ENCODE assay signal across 9 cellular contexts in the genomic region with DNA sequence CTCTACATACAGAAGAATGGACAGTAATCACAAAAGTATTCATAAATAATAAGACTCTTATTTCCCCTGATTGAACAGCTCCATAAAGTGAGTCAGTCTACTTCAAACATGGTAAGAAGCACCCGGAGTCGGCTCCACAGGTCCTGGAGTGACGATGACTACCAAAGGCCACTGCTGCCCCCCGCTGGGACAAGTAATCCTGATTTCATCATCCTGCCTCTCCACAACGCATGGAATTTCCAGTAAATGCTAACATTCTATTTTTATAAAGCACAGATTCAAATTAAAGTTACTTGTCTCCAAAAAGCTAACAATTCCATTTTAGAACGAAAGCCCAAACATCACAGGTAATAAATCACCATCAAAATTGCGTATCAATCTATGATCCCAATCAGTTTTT. TPM values are rescaled to one million over a fixed set of nuclear protein-coding genes. Genes with fewer than 3 reads are reported as not detected.
DNase-seq lines count a peak whose midpoint lies in the region; ATAC-seq and TF ChIP-seq lines count a peak whose summit lies in the region.
"Had no signal": no experiment of that assay in that cellular context is flagged by ENCODE, and none has a peak within 500 bp of the region (broad histone marks: within the 10 kb centered on the region; RNA-seq: fewer than 3 reads in every experiment).

No MANE protein-coding gene starts in this region.

- no peak overlapping the region for H3K27ac Mint-ChIP-seq in CD8-positive, alpha-beta T cell

- no peaks in the 10 kb centered on the region for H3K9me3 Mint-ChIP-seq in CD8-positive, alpha-beta T cell

- H3K4me1 Mint-ChIP-seq in CD8-positive, alpha-beta T cell (ENCODE audit: low read depth), result no peaks in the 10 kb centered on the region

- H3K4me3 Mint-ChIP-seq in CD8-positive, alpha-beta T cell, result no peak overlapping the region

- POLR2A ChIA-PET in RWPE1 (lab: Yijun Ruan, JAX; ENCODE audit: low non-redundant PET), result no interaction called here
- POLR2A ChIA-PET in CD8-positive, alpha-beta T cell (lab: Charles Lee), result no interaction called here

- no peaks in the 10 kb centered on the region for H3K9me3 ChIP-seq in thyroid gland
- H3K9me3 ChIP-seq in CD8-positive, alpha-beta T cell (ENCODE audit: low read length), result no peaks in the 10 kb centered on the region
- H3K9me3 ChIP-seq: thoracic aorta had no signal

- H3K27ac ChIP-seq in RWPE1 (no peak overlapping the region), foreskin keratinocyte (no peak overlapping the region), thyroid gland (no peak overlapping the region)
- H3K27ac ChIP-seq in CD8-positive, alpha-beta T cell (ENCODE audit: low read depth, low read length), result no peak overlapping the region
- H3K27ac ChIP-seq: thoracic aorta had no signal

- no peaks in the 10 kb centered on the region for H3K27me3 Mint-ChIP-seq in CD8-positive, alpha-beta T cell (ENCODE audit: low read depth)

- H3K4me3 ChIP-seq in thyroid gland (replicated peaks in 1 of 3), result no peak overlapping the region
- no peak overlapping the region for H3K4me3 ChIP-seq in CD8-positive, alpha-beta T cell (ENCODE audit: low read depth, low read length)
- H3K4me3 ChIP-seq: thoracic aorta had no signal

- TF ChIP-seq POLR2A in thyroid gland (IDR thresholded peaks at IDR 0.05) (no peak), GM18505 (IDR thresholded peaks at IDR 0.05; ENCODE audit: borderline replicate concordance, extremely low read depth, insufficient read depth, insufficient read length) (no peak)

- H3K36me3 Mint-ChIP-seq in CD8-positive, alpha-beta T cell, result peaks cover 65% of the 10 kb centered on the region

- ATAC-seq in foreskin keratinocyte, result peak; percentile 49
- no peak for ATAC-seq in CD8-positive, alpha-beta T cell
- ATAC-seq in HG03280 (IDR thresholded peaks at IDR 0.05; ENCODE audit: unreplicated experiment), result no peak
- ATAC-seq in GM18505 (IDR thresholded peaks at IDR 0.05; ENCODE audit: unreplicated experiment), result no peak

- CTCF ChIA-PET in RWPE1 (lab: Yijun Ruan, JAX), result interaction anchor here (0.7 to 0.9 kb wide), 2 partner anchors 1477 to 1736 kb away, joined by 3 to 4 read pairs; no protein-coding TSS in a partner anchor
- CTCF ChIA-PET in CD8-positive, alpha-beta T cell (lab: Charles Lee), result no interaction called here

- WGBS in thyroid gland, 2 donors, result 47 to 53% methylated on average over 7 of the region's 7 CpGs

- intact Hi-C loops in thyroid gland (cut with DNase I), result no loop called here
- intact Hi-C loops in CD8-positive, alpha-beta T cell (cut with DNase I, micrococcal nuclease), result no loop called here

- H3K36me3 ChIP-seq in thyroid gland, result peaks cover 0 to 4% of the 10 kb centered on the region in 2 donors
- no peaks in the 10 kb centered on the region for H3K36me3 ChIP-seq in CD8-positive, alpha-beta T cell (ENCODE audit: insufficient read depth, low read length)

- 0 out of 2 replicates have a peak, but pooled peaks have one; percentile 15 for TF ChIP-seq CTCF in RWPE1 (conservative IDR thresholded peaks at IDR 0.05; ENCODE audit: low read depth)
- peak; percentile 57 for TF ChIP-seq CTCF in foreskin keratinocyte (conservative IDR thresholded peaks at IDR 0.05)
- TF ChIP-seq CTCF in thyroid gland (IDR thresholded peaks at IDR 0.05), result peak in 4 of 6 experiments; percentile 52 to 66 (median 57)
- TF ChIP-seq CTCF in CD8-positive, alpha-beta T cell (IDR thresholded peaks at IDR 0.05), result no peak

- H3K27me3 ChIP-seq in foreskin keratinocyte, result no peaks in the 10 kb centered on the region
- H3K27me3 ChIP-seq in thyroid gland, result no peaks in the 10 kb centered on the region
- no peaks in the 10 kb centered on the region for H3K27me3 ChIP-seq in CD8-positive, alpha-beta T cell (ENCODE audit: insufficient read depth, low read length)

- DNase-seq in SHP77 (lab: John Stamatoyannopoulos, UW), result peak; percentile 40
- no peak for DNase-seq in SHP77 treated with DMSO at 0.1 percent for 48 hours (lab: John Stamatoyannopoulos, UW)
- no peak for DNase-seq in RWPE1 (ENCODE audit: low spot score)
- peak in 1 of 2 donors; percentile 57 for DNase-seq in foreskin keratinocyte
- peak; percentile 78 to 86 for DNase-seq in thyroid gland
- DNase-seq in CD8-positive, alpha-beta T cell, result no peak

- H3K4me1 ChIP-seq in foreskin keratinocyte, result no peaks in the 10 kb centered on the region
- H3K4me1 ChIP-seq in thyroid gland, result no peaks in the 10 kb centered on the region
- no peaks in the 10 kb centered on the region for H3K4me1 ChIP-seq in CD8-positive, alpha-beta T cell (ENCODE audit: insufficient read depth, low read length)

RNA-seq across cellular contexts. Expression of a gene that starts 16.2 kb away (rescaled TPM):
- total RNA-seq in foreskin keratinocyte, result 17.1 and 17.8 TPM in 2 replicates
- polyA plus RNA-seq in foreskin keratinocyte, result 9.6 and 13.0 TPM in 2 replicates
- 10 to 100 TPM; 41.0 to 54.1 (median 49.6) TPM for total RNA-seq in thyroid gland
- 1 to 10 TPM; 1.0 to 1.5 TPM for total RNA-seq in CD8-positive, alpha-beta T cell

RNA-seq across cellular contexts. Expression of a gene that starts 16.6 kb away (rescaled TPM):
- total RNA-seq in foreskin keratinocyte, result 570 and 654 TPM in 2 replicates
- polyA plus RNA-seq in foreskin keratinocyte, result 339 and 428 TPM in 2 replicates
- total RNA-seq in thyroid gland, result 100 to 1,000 TPM; 104 to 201 (median 163) TPM
- total RNA-seq in CD8-positive, alpha-beta T cell, result 10 to 100 TPM; 38.1 to 41.0 TPM

Comparison
In these comparisons a context has a peak if more than half of its experiments do, and no peak if none do; other contexts are left out.
1. DNase-seq: peak in SHP77 (2 of 2) and thyroid gland (2 of 2); none in SHP77 treated with DMSO at 0.1 percent for 48 hours (single experiment), RWPE1 (single experiment) and CD8-positive, alpha-beta T cell (0 of 7).